In genomic region chr10:7260412-7260900, GRCh38 we compare ENCODE assay signal across 8 cellular contexts.
A peak's percentile ranks its signal among the peaks of the same experiment; 100 is the strongest.
DNase-seq lines count a peak whose midpoint lies in the region; ATAC-seq and TF ChIP-seq lines count a peak whose summit lies in the region.

No MANE protein-coding gene starts in this region.

- no peaks in the 10 kb centered on the region for H3K27me3 ChIP-seq in CD4-positive, CD25-positive, alpha-beta regulatory T cell (ENCODE audit: control insufficient read depth, insufficient read depth, low read length)

- peak overlapping the region in 2 of 4 donors; percentile 1 to 13 for H3K4me3 Mint-ChIP-seq in CD4-positive, CD25-positive, alpha-beta regulatory T cell
- H3K4me3 Mint-ChIP-seq in endothelial cell (ENCODE audit: unreplicated experiment): no peak overlapping the region

- H3K4me1 ChIP-seq in CD4-positive, CD25-positive, alpha-beta regulatory T cell (ENCODE audit: control insufficient read depth, insufficient read depth, low read length, poor library complexity, severe bottlenecking): peaks cover 18% of the 10 kb centered on the region

- peaks cover 0 to 2% (median 0%) of the 10 kb centered on the region in 7 donors for H3K9me3 Mint-ChIP-seq in CD4-positive, CD25-positive, alpha-beta regulatory T cell
- H3K9me3 Mint-ChIP-seq in endothelial cell (ENCODE audit: unreplicated experiment): no peaks in the 10 kb centered on the region

- DNase-seq in CD4-positive, CD25-positive, alpha-beta regulatory T cell: peak in 2 of 3 donors; percentile 29 to 72
- peak; percentile 54 to 58 for DNase-seq in SHP77 (lab: John Stamatoyannopoulos, UW)
- peak; percentile 56 for DNase-seq in endothelial cell (ENCODE audit: low spot score)
- peak; percentile 92 for DNase-seq in midbrain (lab: John Stamatoyannopoulos, UW)
- DNase-seq in NCI-H2196 (lab: John Stamatoyannopoulos, UW; ENCODE audit: unreplicated experiment): no peak

- no peaks in the 10 kb centered on the region for H3K36me3 ChIP-seq in CD4-positive, CD25-positive, alpha-beta regulatory T cell (ENCODE audit: control insufficient read depth, insufficient read depth, low read length)

- H3K27me3 Mint-ChIP-seq in CD4-positive, CD25-positive, alpha-beta regulatory T cell: peaks cover 4% of the 10 kb centered on the region
- H3K27me3 Mint-ChIP-seq in endothelial cell (ENCODE audit: unreplicated experiment): no peaks in the 10 kb centered on the region

- H3K4me3 ChIP-seq in CD4-positive, CD25-positive, alpha-beta regulatory T cell (ENCODE audit: low read depth, low read length): no peak overlapping the region

- H3K36me3 Mint-ChIP-seq in CD4-positive, CD25-positive, alpha-beta regulatory T cell: no peaks in the 10 kb centered on the region
- H3K36me3 Mint-ChIP-seq in endothelial cell (ENCODE audit: low read depth, unreplicated experiment): no peaks in the 10 kb centered on the region

- H3K4me1 Mint-ChIP-seq in CD4-positive, CD25-positive, alpha-beta regulatory T cell: peaks cover 17 to 47% (median 34%) of the 10 kb centered on the region in 4 donors
- peaks cover under 1% of the 10 kb centered on the region for H3K4me1 Mint-ChIP-seq in endothelial cell (ENCODE audit: unreplicated experiment)

- H3K9me3 ChIP-seq in CD4-positive, CD25-positive, alpha-beta regulatory T cell (ENCODE audit: control insufficient read depth in 2 of 2, low read length in 2 of 2): no peaks in the 10 kb centered on the region

- peak in 1 of 2 donors; percentile 45 for ATAC-seq in CD4-positive, CD25-positive, alpha-beta regulatory T cell (ENCODE audit: low read depth in 2 of 2)
- ATAC-seq in GM18868 (IDR thresholded peaks at IDR 0.05; ENCODE audit: unreplicated experiment) (peak; percentile 86), HG03354 (IDR thresholded peaks at IDR 0.05; ENCODE audit: poor library complexity, severe bottlenecking, unreplicated experiment) (peak; percentile 75), GM19452 (IDR thresholded peaks at IDR 0.05; ENCODE audit: unreplicated experiment) (no peak)

- H3K27ac ChIP-seq in CD4-positive, CD25-positive, alpha-beta regulatory T cell (ENCODE audit: insufficient read depth, low read length, poor library complexity, severe bottlenecking): no peak overlapping the region

- H3K27ac Mint-ChIP-seq in CD4-positive, CD25-positive, alpha-beta regulatory T cell: peak overlapping the region; percentile 22 to 87 (median 60)
- no peak overlapping the region for H3K27ac Mint-ChIP-seq in endothelial cell (ENCODE audit: unreplicated experiment)

- TF ChIP-seq CTCF in endothelial cell (IDR thresholded peaks at IDR 0.05; ENCODE audit: unreplicated experiment): peak; percentile 61
